In the genomic region with DNA sequence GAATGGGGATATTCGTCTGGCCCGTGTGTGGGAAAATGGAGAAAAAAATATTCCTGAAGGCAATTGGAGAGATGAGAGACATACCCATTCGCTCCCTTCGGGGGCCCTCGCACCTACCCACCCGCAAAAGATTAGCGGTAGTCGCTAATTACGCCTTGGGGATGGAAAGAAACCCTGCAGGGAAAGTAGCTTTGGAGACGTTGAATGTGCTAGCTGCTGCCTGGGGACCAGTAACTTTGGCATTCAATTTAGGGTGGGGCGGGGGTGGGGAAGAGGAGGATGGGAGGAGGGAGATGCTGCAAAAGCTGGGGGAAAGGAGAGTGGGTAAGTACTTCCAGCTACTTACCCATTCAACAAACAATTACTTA, we compare ENCODE assay signal across 8 cellular contexts. TPM values are rescaled to one million over a fixed set of nuclear protein-coding genes. Genes with fewer than 3 reads are reported as not detected.
DNase-seq lines count a peak whose midpoint lies in the region; ATAC-seq and TF ChIP-seq lines count a peak whose summit lies in the region.

No MANE protein-coding gene starts in this region.

- H3K4me1 ChIP-seq in SJSA1 (replicated peaks) (no peaks in the 10 kb centered on the region), stomach (peaks cover 0 to 6% (median 2%) of the 10 kb centered on the region in 4 donors)

- H3K9me3 ChIP-seq in SJSA1 (replicated peaks), result no peaks in the 10 kb centered on the region
- H3K9me3 ChIP-seq in stomach, result no peaks in the 10 kb centered on the region

- H3K27ac ChIP-seq in SJSA1 (no peak overlapping the region), stomach (peak overlapping the region in 1 of 5 donors; percentile 23)

- peak overlapping the region; percentile 94 for H3K4me3 Mint-ChIP-seq in glutamatergic neuron (ENCODE audit: unreplicated experiment)

- WGBS in stomach, 5 donors, result 4 to 35% (median 8%) methylated on average over 10 to 11 of the region's 11 CpGs

- peaks cover 8% of the 10 kb centered on the region for H3K9me3 Mint-ChIP-seq in glutamatergic neuron (ENCODE audit: unreplicated experiment)

- no peaks in the 10 kb centered on the region for H3K36me3 ChIP-seq in SJSA1
- no peaks in the 10 kb centered on the region for H3K36me3 ChIP-seq in stomach

- H3K27me3 Mint-ChIP-seq in glutamatergic neuron (ENCODE audit: unreplicated experiment), result peaks cover 2% of the 10 kb centered on the region

- H3K4me1 Mint-ChIP-seq in glutamatergic neuron (ENCODE audit: low read depth, unreplicated experiment), result no peaks in the 10 kb centered on the region

- ATAC-seq in GM18520 (IDR thresholded peaks at IDR 0.05; ENCODE audit: unreplicated experiment) (peak; percentile 5), HG02571 (IDR thresholded peaks at IDR 0.05; ENCODE audit: unreplicated experiment) (peak; percentile 14)

- H3K27me3 ChIP-seq in SJSA1 (replicated peaks) (no peaks in the 10 kb centered on the region), stomach (no peaks in the 10 kb centered on the region)

- H3K4me3 ChIP-seq in SJSA1, result peak overlapping the region; percentile 42
- H3K4me3 ChIP-seq in stomach, result peak overlapping the region; percentile 41 to 69 (median 60)

- no peak for TF ChIP-seq EP300 in stomach (IDR thresholded peaks at IDR 0.05)

- TF ChIP-seq POLR2A in stomach (IDR thresholded peaks at IDR 0.05), result no peak

- H3K27ac Mint-ChIP-seq in glutamatergic neuron (ENCODE audit: unreplicated experiment), result no peak overlapping the region

- DNase-seq in SJSA1 (ENCODE audit: low read depth in 1 of 2, low spot score in 2 of 2), result no peak
- DNase-seq in glutamatergic neuron, result no peak
- no peak for DNase-seq in stomach
- DNase-seq in GDM1 (lab: John Stamatoyannopoulos, UW), result no peak
- no peak for DNase-seq in inferior parietal cortex (ENCODE audit: extremely low spot score)
- no peak for DNase-seq in NCI-H1436 (lab: John Stamatoyannopoulos, UW)

- intact Hi-C loops in stomach (cut with DNase I; ENCODE audit: low total_unique reads), result no loop called here

- TF ChIP-seq CTCF in glutamatergic neuron (IDR thresholded peaks at IDR 0.05; ENCODE audit: partially characterized antibody, unreplicated experiment) (no peak), stomach (IDR thresholded peaks at IDR 0.05) (no peak)

- peaks cover 13% of the 10 kb centered on the region for H3K36me3 Mint-ChIP-seq in glutamatergic neuron (ENCODE audit: unreplicated experiment)

RNA-seq across cellular contexts. Expression of a gene that starts 0.4 kb away (rescaled TPM):
- 2.2 and 4.4 TPM in 2 replicates for total RNA-seq in SJSA1 (2014; rRNA removed; shearing (Covaris generic))
- total RNA-seq in glutamatergic neuron (ENCODE audit: unreplicated experiment) (48.0 TPM), stomach (1 to 10 TPM; 2.2 to 8.1 (median 4.5) TPM)
- 1 to 10 TPM; 4.0 to 7.5 (median 5.3) TPM for polyA plus RNA-seq in stomach

RNA-seq across cellular contexts. Expression of a gene that starts 58.0 kb away (rescaled TPM):
- total RNA-seq in SJSA1 (2014; rRNA removed; shearing (Covaris generic)), result 0.97 and 1.9 TPM in 2 replicates
- total RNA-seq in glutamatergic neuron (ENCODE audit: unreplicated experiment) (0.20 TPM), stomach (10 to 100 TPM in 2 of 5 donors, 1 to 10 TPM in 3; 1.2 to 15.2 (median 4.6) TPM)
- polyA plus RNA-seq in stomach, result 1 to 10 TPM in 1 of 3 donors, under 1 TPM in 2; 0.20 to 1.8 (median 0.68) TPM
